25 cellular contexts compared by ENCODE assay signal in genomic region chr2:165776796-165777195, GRCh38. TPM values are rescaled to one million over a fixed set of nuclear protein-coding genes. Genes with fewer than 3 reads are reported as not detected.
DNase-seq lines count a peak whose midpoint lies in the region; ATAC-seq and TF ChIP-seq lines count a peak whose summit lies in the region.
"Had no signal": no experiment of that assay in that cellular context is flagged by ENCODE, and none has a peak within 500 bp of the region (broad histone marks: within the 10 kb centered on the region; RNA-seq: fewer than 3 reads in every experiment).

No MANE protein-coding gene starts in this region.

- intact Hi-C loops in natural killer cell (cut with micrococcal nuclease): no loop called here
- intact Hi-C loops in right cardiac atrium (cut with DNase I): no loop called here

- H3K4me3 Mint-ChIP-seq in natural killer cell: no peak overlapping the region
- no peak overlapping the region for H3K4me3 Mint-ChIP-seq in natural killer cell treated with Interleukin-12 subunit alpha and Interleukin-12 subunit beta and Interleukin-15 and Interleukin-18, amount 100 ng/mL, for 72 hours
- no peak overlapping the region for H3K4me3 Mint-ChIP-seq in memory B cell
- H3K4me3 Mint-ChIP-seq in activated CD4-positive, alpha-beta memory T cell treated with anti-CD3 and anti-CD28 coated beads, Interleukin-2, amount 10 ng/mL, durations not matched to agents 7 days and 5 days: no peak overlapping the region
- H3K4me3 Mint-ChIP-seq: CD14-positive monocyte; CD4-positive, alpha-beta memory T cell had no signal

- no peaks in the 10 kb centered on the region for H3K27me3 Mint-ChIP-seq in natural killer cell (ENCODE audit: low read depth in 2 of 2)
- H3K27me3 Mint-ChIP-seq in natural killer cell treated with Interleukin-12 subunit alpha and Interleukin-12 subunit beta and Interleukin-15 and Interleukin-18, amount 100 ng/mL, for 72 hours: no peaks in the 10 kb centered on the region
- H3K27me3 Mint-ChIP-seq in memory B cell: no peaks in the 10 kb centered on the region
- no peaks in the 10 kb centered on the region for H3K27me3 Mint-ChIP-seq in activated CD4-positive, alpha-beta memory T cell treated with anti-CD3 and anti-CD28 coated beads, Interleukin-2, amount 10 ng/mL, durations not matched to agents 7 days and 5 days
- H3K27me3 Mint-ChIP-seq: CD4-positive, alpha-beta memory T cell had no signal

- TF ChIP-seq CTCF in natural killer cell (IDR thresholded peaks at IDR 0.05) (no peak), VCaP (conservative IDR thresholded peaks at IDR 0.05) (no peak)

- H3K27ac Mint-ChIP-seq in natural killer cell (peak overlapping the region; percentile 85 to 86), memory B cell (peak overlapping the region; percentile 14)
- H3K27ac Mint-ChIP-seq in natural killer cell treated with Interleukin-12 subunit alpha and Interleukin-12 subunit beta and Interleukin-15 and Interleukin-18, amount 100 ng/mL, for 72 hours: no peak overlapping the region
- no peak overlapping the region for H3K27ac Mint-ChIP-seq in activated CD4-positive, alpha-beta memory T cell treated with anti-CD3 and anti-CD28 coated beads, Interleukin-2, amount 10 ng/mL, durations not matched to agents 7 days and 5 days

- CTCF ChIA-PET in activated CD4-positive, alpha-beta memory T cell treated with anti-CD3 and anti-CD28 coated beads, Interleukin-2, amount 10 ng/mL, durations not matched to agents 7 days and 5 days (lab: Charles Lee): no interaction called here

- H3K9me3 ChIP-seq in right cardiac atrium (ENCODE audit: control insufficient read depth, low read length): no peaks in the 10 kb centered on the region
- H3K9me3 ChIP-seq: A549, BE2C, Caco-2 had no signal

- H3K27me3 ChIP-seq in right cardiac atrium (ENCODE audit: control insufficient read depth, insufficient read depth): no peaks in the 10 kb centered on the region
- H3K27me3 ChIP-seq: BE2C; BLaER1 treated with 17β-estradiol and CSF1 and Interleukin-3, amounts not matched to agents 10 nM and 100 nM had no signal

- ATAC-seq in natural killer cell (no peak), memory B cell (ENCODE audit: low read depth) (no peak), right cardiac atrium (no peak), HG02870 (IDR thresholded peaks at IDR 0.05; ENCODE audit: unreplicated experiment) (no peak)
- no peak for ATAC-seq in natural killer cell treated with Interleukin-12 subunit alpha and Interleukin-12 subunit beta and Interleukin-15 and Interleukin-18, amount 100 ng/mL, for 72 hours
- ATAC-seq: A549 had no signal

- H3K4me1 Mint-ChIP-seq in natural killer cell: peaks cover 60 to 74% of the 10 kb centered on the region in 2 donors
- peaks cover 32 to 39% of the 10 kb centered on the region in 2 donors for H3K4me1 Mint-ChIP-seq in natural killer cell treated with Interleukin-12 subunit alpha and Interleukin-12 subunit beta and Interleukin-15 and Interleukin-18, amount 100 ng/mL, for 72 hours (ENCODE audit: low read depth in 2 of 2)
- H3K4me1 Mint-ChIP-seq in memory B cell: peaks cover 13% of the 10 kb centered on the region
- peaks cover 23% of the 10 kb centered on the region for H3K4me1 Mint-ChIP-seq in activated CD4-positive, alpha-beta memory T cell treated with anti-CD3 and anti-CD28 coated beads, Interleukin-2, amount 10 ng/mL, durations not matched to agents 7 days and 5 days

- H3K4me3 ChIP-seq in right cardiac atrium (ENCODE audit: low read length): no peak overlapping the region
- H3K4me3 ChIP-seq: A549; BLaER1 treated with 17β-estradiol and CSF1 and Interleukin-3, amounts not matched to agents 10 nM and 100 nM; GM12878; GM23248 had no signal

- peaks cover 0 to 2% of the 10 kb centered on the region in 2 donors for H3K9me3 Mint-ChIP-seq in natural killer cell
- no peaks in the 10 kb centered on the region for H3K9me3 Mint-ChIP-seq in natural killer cell treated with Interleukin-12 subunit alpha and Interleukin-12 subunit beta and Interleukin-15 and Interleukin-18, amount 100 ng/mL, for 72 hours
- H3K9me3 Mint-ChIP-seq in memory B cell: peaks cover 7% of the 10 kb centered on the region
- peaks cover 14% of the 10 kb centered on the region for H3K9me3 Mint-ChIP-seq in activated CD4-positive, alpha-beta memory T cell treated with anti-CD3 and anti-CD28 coated beads, Interleukin-2, amount 10 ng/mL, durations not matched to agents 7 days and 5 days

- H3K27ac ChIP-seq in VCaP (peak overlapping the region; percentile 90), right cardiac atrium (ENCODE audit: low read length) (no peak overlapping the region)
- H3K27ac ChIP-seq: A549; BLaER1 treated with 17β-estradiol and CSF1 and Interleukin-3, amounts not matched to agents 10 nM and 100 nM; GM23248 had no signal

- POLR2A ChIA-PET in activated CD4-positive, alpha-beta memory T cell treated with anti-CD3 and anti-CD28 coated beads, Interleukin-2, amount 10 ng/mL, durations not matched to agents 7 days and 5 days (lab: Charles Lee): interaction anchor here (2.0 kb wide), 1 partner anchor 18 kb away, joined by 11 read pairs; the partner anchor contains the start of gene GALNT3

- no peaks in the 10 kb centered on the region for H3K4me1 ChIP-seq in right cardiac atrium (ENCODE audit: control insufficient read depth, insufficient read depth, low read length)
- H3K4me1 ChIP-seq: A549, BE2C had no signal

- DNase-seq in natural killer cell (no peak), memory B cell (ENCODE audit: low spot score in 2 of 2) (no peak), right cardiac atrium (no peak), COR-L47 (lab: John Stamatoyannopoulos, UW) (no peak)
- DNase-seq in natural killer cell treated with Interleukin-12 subunit alpha and Interleukin-12 subunit beta and Interleukin-15 and Interleukin-18, amount 100 ng/mL, for 72 hours (ENCODE audit: low spot score): no peak
- DNase-seq in activated CD4-positive, alpha-beta memory T cell treated with anti-CD3 and anti-CD28 coated beads, Interleukin-2, amount 10 ng/mL, durations not matched to agents 7 days and 5 days: no peak
- DNase-seq: 8988T; ACHN; AML-193; BE2C; Caco-2; CD4-positive, alpha-beta memory T cell; DMS 273 treated with DMSO at 0.1 percent for 48 hours; DMS79; EL; GDM1; GM23248; H7; HCEC 1CT had no signal

- peaks cover 6% of the 10 kb centered on the region for H3K36me3 Mint-ChIP-seq in natural killer cell
- peaks cover 8% of the 10 kb centered on the region for H3K36me3 Mint-ChIP-seq in natural killer cell treated with Interleukin-12 subunit alpha and Interleukin-12 subunit beta and Interleukin-15 and Interleukin-18, amount 100 ng/mL, for 72 hours
- H3K36me3 Mint-ChIP-seq in memory B cell: peaks cover 37% of the 10 kb centered on the region
- H3K36me3 Mint-ChIP-seq in activated CD4-positive, alpha-beta memory T cell treated with anti-CD3 and anti-CD28 coated beads, Interleukin-2, amount 10 ng/mL, durations not matched to agents 7 days and 5 days (ENCODE audit: low read depth): peaks cover 62% of the 10 kb centered on the region

RNA-seq across cellular contexts. Expression of gene GALNT3, which starts 17.3 kb away (rescaled TPM):
- total RNA-seq in natural killer cell: 10 to 100 TPM; 42.9 to 52.7 (median 47.4) TPM
- total RNA-seq in natural killer cell treated with Interleukin-12 subunit alpha and Interleukin-12 subunit beta and Interleukin-15 and Interleukin-18, amount 100 ng/mL, for 72 hours: 10 to 100 TPM; 21.0 to 22.6 TPM
- under 1 TPM; 0.24 to 0.59 (median 0.42) TPM for total RNA-seq in right cardiac atrium
- 0.27 TPM for polyA plus RNA-seq in right cardiac atrium
- total RNA-seq in activated CD4-positive, alpha-beta memory T cell treated with anti-CD3 and anti-CD28 coated beads, Interleukin-2, amount 10 ng/mL, durations not matched to agents 7 days and 5 days: 10 to 100 TPM; 27.7 to 28.0 TPM

Comparison
In these comparisons a context has a peak if more than half of its experiments do, and no peak if none do; other contexts are left out.
1. H3K27ac Mint-ChIP-seq: peak in natural killer cell (2 of 2) and memory B cell (single experiment); none in natural killer cell treated with Interleukin-12 subunit alpha and Interleukin-12 subunit beta and Interleukin-15 and Interleukin-18, amount 100 ng/mL, for 72 hours (0 of 2) and activated CD4-positive, alpha-beta memory T cell treated with anti-CD3 and anti-CD28 coated beads, Interleukin-2, amount 10 ng/mL, durations not matched to agents 7 days and 5 days (single experiment).
2. RNA of gene GALNT3, which starts 17.3 kb away (total RNA-seq): 42.9 to 52.7 TPM in natural killer cell, 27.7 to 28.0 TPM in activated CD4-positive, alpha-beta memory T cell treated with anti-CD3 and anti-CD28 coated beads, Interleukin-2, amount 10 ng/mL, durations not matched to agents 7 days and 5 days and 21.0 to 22.6 TPM in natural killer cell treated with Interleukin-12 subunit alpha and Interleukin-12 subunit beta and Interleukin-15 and Interleukin-18, amount 100 ng/mL, for 72 hours; 0.24 to 0.59 TPM in right cardiac atrium; every median in the first group is over 10 times any median in the second.